Comparison of ENCODE assay signal across 12 cellular contexts in the genomic region with DNA sequence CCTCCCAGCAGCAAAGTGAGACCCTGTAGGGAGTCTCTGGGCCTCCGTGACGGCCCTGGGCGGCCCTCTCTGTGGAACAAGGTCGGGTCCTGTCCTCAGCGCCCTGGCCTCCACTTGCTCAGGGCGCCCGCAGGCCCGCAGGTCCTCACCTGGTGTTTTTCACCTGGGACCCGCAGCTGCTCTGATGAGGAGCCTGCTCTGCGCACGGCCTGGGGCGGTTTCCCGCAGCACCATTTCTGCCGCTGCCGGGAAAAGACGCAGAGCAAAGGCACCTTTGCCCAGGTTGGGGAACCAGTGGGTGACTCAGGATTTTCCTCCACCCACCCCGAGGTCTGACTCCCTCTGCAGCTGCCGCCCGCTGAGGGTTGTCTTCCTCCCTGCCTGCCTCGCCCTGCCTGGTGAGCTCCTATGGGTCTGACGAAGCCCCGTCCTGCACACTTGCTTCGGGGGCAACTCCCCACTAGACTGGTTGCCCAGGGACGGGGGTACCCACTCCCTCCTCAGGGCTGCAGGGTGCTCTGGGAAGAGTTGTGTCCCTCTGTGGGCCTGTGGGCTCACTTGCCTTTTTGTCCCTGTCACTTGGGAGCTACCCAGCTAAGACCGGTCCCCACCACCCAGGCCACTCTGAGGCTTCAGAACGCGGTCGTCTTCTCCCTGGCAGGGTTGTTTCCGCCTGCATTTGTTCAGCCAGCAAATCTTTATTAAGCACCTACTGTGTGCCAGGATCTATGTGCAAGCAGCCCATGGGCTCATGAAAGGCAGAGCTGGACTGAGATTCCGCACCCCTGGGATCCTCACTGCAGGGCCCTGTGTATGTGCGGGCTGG.
A peak's percentile ranks its signal among the peaks of the same experiment; 100 is the strongest.
DNase-seq lines count a peak whose midpoint lies in the region; ATAC-seq and TF ChIP-seq lines count a peak whose summit lies in the region.
"Had no signal": no experiment of that assay in that cellular context is flagged by ENCODE, and none has a peak within 500 bp of the region (broad histone marks: within the 10 kb centered on the region; RNA-seq: fewer than 3 reads in every experiment).

No MANE protein-coding gene starts in this region.

- peak overlapping the region; percentile 52 for H3K9ac ChIP-seq in NT2/D1 (ENCODE audit: insufficient read length, low read depth)

- H3K36me3 ChIP-seq in NT2/D1 (ENCODE audit: insufficient read depth, insufficient read length, low read length): no peaks in the 10 kb centered on the region
- H3K36me3 ChIP-seq: gastrocnemius medialis had no signal

- peaks cover 59% of the 10 kb centered on the region for H3K27me3 ChIP-seq in NT2/D1 (ENCODE audit: insufficient read depth, insufficient read length)

- DNase-seq in ELR (ENCODE audit: low read depth): peak; percentile 60
- DNase-seq in NT2/D1 (ENCODE audit: low read depth, low spot score): no peak
- DNase-seq in cardiac septum (ENCODE audit: low spot score): peak; percentile 73
- peak; percentile 58 for DNase-seq in posterior vena cava (ENCODE audit: low spot score)
- no peak for DNase-seq in stimulated activated CD4-positive, alpha-beta T cell treated with anti-CD3 and anti-CD28 coated beads, Interleukin-1b, Interleukin-23, amount 100 ng/mL, for 48 hours
- no peak for DNase-seq in GM10266 (ENCODE audit: extremely low spot score)
- DNase-seq: central memory CD4-positive, alpha-beta T cell; DMS79; stimulated activated CD4-positive, alpha-beta T cell treated with anti-CD3 and anti-CD28 coated beads, Interleukin-4, amount 100 ng/mL, for 4 hours had no signal

- intact Hi-C loops in cardiac septum (cut with DNase I): no loop called here
- intact Hi-C loops in posterior vena cava (cut with DNase I): loop anchor here in 1 of 2 donors (5.0 kb wide), 1 partner anchor 107 kb away; no protein-coding TSS in a partner anchor

- no peak overlapping the region for H3K4me3 ChIP-seq in NT2/D1 (ENCODE audit: insufficient read length, low read depth)

- ATAC-seq in GM21360 (IDR thresholded peaks at IDR 0.05; ENCODE audit: unreplicated experiment): no peak
- no peak for ATAC-seq in HG03565 (IDR thresholded peaks at IDR 0.05; ENCODE audit: unreplicated experiment)
- ATAC-seq: gastrocnemius medialis had no signal

- TF ChIP-seq CTCF in GM10266 (IDR thresholded peaks at IDR 0.05; ENCODE audit: control insufficient read depth, insufficient read depth, low read depth, missing control alignments): no peak

- H3K4me1 ChIP-seq in NT2/D1 (ENCODE audit: insufficient read depth, insufficient read length): peaks cover 39% of the 10 kb centered on the region

- H3K9me3 ChIP-seq in NT2/D1 (ENCODE audit: insufficient read depth, low read length): no peaks in the 10 kb centered on the region
- H3K9me3 ChIP-seq: gastrocnemius medialis had no signal

Comparison
In these comparisons a context has a peak if more than half of its experiments do, and no peak if none do; other contexts are left out.
1. DNase-seq: peak in ELR (single experiment), cardiac septum (single experiment) and posterior vena cava (single experiment); none in NT2/D1 (single experiment), stimulated activated CD4-positive, alpha-beta T cell treated with anti-CD3 and anti-CD28 coated beads, Interleukin-1b, Interleukin-23, amount 100 ng/mL, for 48 hours (single experiment) and GM10266 (single experiment).